In the genomic region with DNA sequence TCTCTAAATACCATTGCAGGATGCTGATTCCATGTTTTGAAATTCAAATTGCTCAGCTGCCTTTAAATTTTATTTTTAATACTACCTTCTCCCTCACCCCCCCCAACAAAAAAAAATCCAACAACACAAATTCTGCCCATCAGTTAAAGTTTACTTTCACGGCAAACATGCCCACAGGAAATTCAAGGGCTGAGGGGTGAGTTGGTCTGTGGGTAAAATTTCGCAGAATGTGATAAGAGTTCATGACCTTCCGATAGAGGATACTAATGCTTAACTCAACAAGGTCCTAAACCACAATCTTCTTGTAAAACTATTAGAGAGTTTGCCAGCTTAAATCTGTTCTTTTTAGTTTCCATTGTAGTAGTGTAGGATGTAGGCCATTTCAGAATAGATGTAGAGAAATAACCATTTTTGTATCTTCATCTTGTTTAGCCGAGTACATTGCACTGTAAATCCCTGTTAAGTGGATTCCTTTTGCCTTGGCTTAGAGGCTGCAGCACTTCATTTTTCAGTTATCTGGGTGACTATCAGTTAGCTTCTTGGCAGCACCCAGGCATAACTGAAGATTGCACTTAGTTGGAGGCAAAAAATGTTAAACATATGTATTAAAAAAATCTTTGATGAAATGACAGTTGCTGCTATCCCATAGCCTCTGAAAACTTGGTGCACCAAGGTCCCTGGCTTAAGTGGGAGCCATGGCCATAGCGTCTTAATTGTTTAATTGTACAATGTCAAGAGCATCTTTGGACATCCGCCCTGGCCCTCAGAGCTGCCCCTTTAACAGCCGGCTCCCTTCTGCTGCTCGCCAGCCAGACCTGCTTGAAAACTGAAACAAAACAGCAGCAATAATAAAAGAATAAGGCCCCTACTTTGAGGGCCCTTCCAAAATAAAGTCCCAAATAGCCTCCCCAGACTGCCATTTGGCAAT, we compare ENCODE assay signal across 14 cellular contexts.
DNase-seq lines count a peak whose midpoint lies in the region; ATAC-seq and TF ChIP-seq lines count a peak whose summit lies in the region.
"Had no signal": no experiment of that assay in that cellular context is flagged by ENCODE, and none has a peak within 500 bp of the region (broad histone marks: within the 10 kb centered on the region; RNA-seq: fewer than 3 reads in every experiment).

No MANE protein-coding gene starts in this region.

- no peak overlapping the region for H3K27ac Mint-ChIP-seq in WTC11
- H3K27ac Mint-ChIP-seq: activated T-helper 2 cell treated with anti-CD3 and anti-CD28 coated beads, Interferon-gamma antibody, Interleukin-2, Interleukin-4, amounts not matched to agents 10 μg/mL and 5 μg/mL and 100 μg/mL, durations not matched to agents 14 hours and 24 hours and 36 hours had no signal

- no peak overlapping the region for H3K27ac ChIP-seq in A673 (ENCODE audit: low read depth, low read length, poor library complexity, severe bottlenecking)
- no peak overlapping the region for H3K27ac ChIP-seq in HCT116 (ENCODE audit: low read depth, low read length)
- H3K27ac ChIP-seq: GM23248, tibial nerve had no signal

- peaks cover 23% of the 10 kb centered on the region for H3K27me3 Mint-ChIP-seq in WTC11 (ENCODE audit: low read depth)

- no peak overlapping the region for H3K4me2 ChIP-seq in HCT116 (ENCODE audit: low read length)

- no peaks in the 10 kb centered on the region for H3K9me3 Mint-ChIP-seq in WTC11
- H3K9me3 Mint-ChIP-seq: activated T-helper 2 cell treated with anti-CD3 and anti-CD28 coated beads, Interferon-gamma antibody, Interleukin-2, Interleukin-4, amounts not matched to agents 10 μg/mL and 5 μg/mL and 100 μg/mL, durations not matched to agents 14 hours and 24 hours and 36 hours had no signal

- H3K36me3 ChIP-seq in A673 (ENCODE audit: insufficient read depth, low read length, poor library complexity, severe bottlenecking): no peaks in the 10 kb centered on the region
- no peaks in the 10 kb centered on the region for H3K36me3 ChIP-seq in HCT116 (ENCODE audit: control insufficient read depth in 1 of 2, insufficient read depth in 2 of 2, low read length in 2 of 2)
- H3K36me3 ChIP-seq: tibial nerve had no signal

- H3K4me3 Mint-ChIP-seq in WTC11: peak overlapping the region; percentile 94

- ATAC-seq in HCT116 (no peak), WTC11 (no peak)

- intact Hi-C loops in A673 (cut with micrococcal nuclease; ENCODE audit: unreplicated experiment) (no loop called here), HCT116 (cut with micrococcal nuclease) (no loop called here)

- POLR2A ChIA-PET in A673 (lab: Charles Lee; ENCODE audit: low non-redundant PET): no interaction called here
- POLR2A ChIA-PET in HCT116 (lab: Charles Lee): no interaction called here
- POLR2A ChIA-PET in WTC11 (lab: Charles Lee): no interaction called here

- TSS peak; percentile 35 for BruUV-seq in A673 (replicated peaks; lab: Mats Ljungman, UMichigan)
- TSS peak; percentile 36 for BruUV-seq in HCT116 (replicated peaks; lab: Mats Ljungman, UMichigan)

- RAD21 ChIA-PET in HCT116 (lab: Charles Lee; ENCODE audit: low non-redundant PET in 1 of 2, low total read pairs in 2 of 2, uncharacterized antibody in 2 of 2, unreplicated experiment in 2 of 2): no interaction called here

- H2AFZ ChIP-seq in HCT116 (ENCODE audit: low read depth, low read length, poor library complexity, severe bottlenecking): no peak overlapping the region
- H2AFZ ChIP-seq: GM23248 had no signal

- peaks cover 59% of the 10 kb centered on the region for H3K4me1 Mint-ChIP-seq in WTC11

- H3K27me3 ChIP-seq in A673 (replicated peaks; ENCODE audit: insufficient read depth, low read depth, low read length, poor library complexity) (no peaks in the 10 kb centered on the region), HCT116 (ENCODE audit: insufficient read depth, low read length) (no peaks in the 10 kb centered on the region)

- H3K4me1 ChIP-seq in A673 (ENCODE audit: insufficient read depth, low read length, poor library complexity, severe bottlenecking): peaks cover 29% of the 10 kb centered on the region
- H3K4me1 ChIP-seq in HCT116 (ENCODE audit: control insufficient read depth in 1 of 2, insufficient read depth in 2 of 2, low read length in 2 of 2): peaks cover 4 to 23% of the 10 kb centered on the region in 2 experiments; a peak in 3 of 4 replicates

- no peaks in the 10 kb centered on the region for H3K9me2 ChIP-seq in HCT116 (ENCODE audit: insufficient read depth)

- DNase-seq in A673 (ENCODE audit: low spot score) (no peak), HCT116 (ENCODE audit: low read depth, low spot score) (no peak), WTC11 (ENCODE audit: low spot score) (no peak), mesenteric fat pad (ENCODE audit: low spot score) (peak; percentile 64), NCI-H526 (lab: John Stamatoyannopoulos, UW) (no peak), DMS153 treated with DMSO at 0.1 percent for 48 hours (lab: John Stamatoyannopoulos, UW; ENCODE audit: unreplicated experiment) (no peak)
- no peak for DNase-seq in stimulated activated naive CD4-positive, alpha-beta T cell treated with Interleukin-2 at 50 U/mL for 16 hours (lab: John Stamatoyannopoulos, UW)
- no peak for DNase-seq in activated CD8-positive, alpha-beta memory T cell treated with anti-CD3 and anti-CD28 coated beads, Interleukin-2, amount 50 U/mL, for 4 hours
- DNase-seq: cerebellar nuclear complex, foreskin melanocyte, GM23248, NCI-H2081 treated with DMSO at 0.1 percent for 48 hours had no signal

- H3K9me3 ChIP-seq in A673 (ENCODE audit: low read depth, low read length, poor library complexity, severe bottlenecking) (no peaks in the 10 kb centered on the region), HCT116 (ENCODE audit: control insufficient read depth in 1 of 2, insufficient read depth in 1 of 2, low read depth in 1 of 2, low read length in 2 of 2) (no peaks in the 10 kb centered on the region)
- H3K9me3 ChIP-seq: tibial nerve had no signal

- TF ChIP-seq RAD21 in HCT116 (IDR thresholded peaks at IDR 0.05; ENCODE audit: low read depth): no peak

- H4K20me1 ChIP-seq in HCT116 (ENCODE audit: insufficient read depth): no peaks in the 10 kb centered on the region; the same call in 1 of the 2 replicates

- TF ChIP-seq CTCF in A673 (conservative IDR thresholded peaks at IDR 0.05; ENCODE audit: low read depth, low read length) (no peak), HCT116 (IDR thresholded peaks at IDR 0.05 in 2 of 3, conservative IDR thresholded peaks at IDR 0.05 in 1 of 3; ENCODE audit: borderline replicate concordance in 1 of 3, insufficient read depth in 1 of 3, low read depth in 2 of 3, low read length in 2 of 3) (no peak), WTC11 (IDR thresholded peaks at IDR 0.05) (no peak)

- H3K4me3 ChIP-seq in A673 (ENCODE audit: low read depth, low read length, poor library complexity, severe bottlenecking) (no peak overlapping the region), HCT116 (replicated peaks in 1 of 2; ENCODE audit: low read depth in 1 of 2, low read length in 2 of 2) (no peak overlapping the region)
- H3K4me3 ChIP-seq: GM23248 had no signal

- no peak for TF ChIP-seq POLR2A in HCT116 (IDR thresholded peaks at IDR 0.05; ENCODE audit: borderline replicate concordance, extremely low read depth, insufficient read depth, insufficient read length)

- CTCF ChIA-PET in A673 (lab: Charles Lee) (no interaction called here), HCT116 (lab: Charles Lee) (no interaction called here), WTC11 (lab: Charles Lee) (interaction anchor here (1.1 to 3.5 kb wide), 5 partner anchors 33 to 322 kb away, joined by 4 to 13 read pairs (median 7); no protein-coding TSS in a partner anchor)

- peaks cover 19% of the 10 kb centered on the region; the same call in 1 of the 2 replicates for H3K79me2 ChIP-seq in HCT116 (ENCODE audit: insufficient read depth, low read length)

- no peaks in the 10 kb centered on the region for H3K36me3 Mint-ChIP-seq in WTC11

- no peak overlapping the region for H3K9ac ChIP-seq in HCT116 (ENCODE audit: low read length)
- H3K9ac ChIP-seq: GM23248 had no signal

TF ChIP-seq in HCT116, 20 proteins besides CTCF, POLR2A, EP300 and RAD21 (continues in another document):
- no peak for TF ChIP-seq EZH2 (IDR thresholded peaks at IDR 0.05)
- no peak for TF ChIP-seq SP1 (IDR thresholded peaks at IDR 0.05; ENCODE audit: low read depth)
- no peak for TF ChIP-seq ZNF274 (IDR thresholded peaks at IDR 0.05; ENCODE audit: low read depth, low read length)
- TF ChIP-seq JUND (IDR thresholded peaks at IDR 0.05): no peak

TF ChIP-seq in WTC11, 78 proteins besides CTCF, POLR2A, EP300 and RAD21:
- TF ChIP-seq ZNF219 (CRISPR knock-in tag; IDR thresholded peaks at IDR 0.05; ENCODE audit: borderline replicate concordance): no peak
- TF ChIP-seq, protein P1, sequence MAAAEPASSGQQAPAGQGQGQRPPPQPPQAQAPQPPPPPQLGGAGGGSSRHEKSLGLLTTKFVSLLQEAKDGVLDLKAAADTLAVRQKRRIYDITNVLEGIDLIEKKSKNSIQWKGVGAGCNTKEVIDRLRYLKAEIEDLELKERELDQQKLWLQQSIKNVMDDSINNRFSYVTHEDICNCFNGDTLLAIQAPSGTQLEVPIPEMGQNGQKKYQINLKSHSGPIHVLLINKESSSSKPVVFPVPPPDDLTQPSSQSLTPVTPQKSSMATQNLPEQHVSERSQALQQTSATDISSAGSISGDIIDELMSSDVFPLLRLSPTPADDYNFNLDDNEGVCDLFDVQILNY (CRISPR knock-in tag; IDR thresholded peaks at IDR 0.05): no peak
- TF ChIP-seq SP1 (CRISPR knock-in tag; conservative IDR thresholded peaks at IDR 0.05): no peak
- TF ChIP-seq ZNF121 (CRISPR knock-in tag; IDR thresholded peaks at IDR 0.05): no peak
- no peak for TF ChIP-seq ZNF138 (CRISPR knock-in tag; conservative IDR thresholded peaks at IDR 0.05)
- TF ChIP-seq ELF4 (CRISPR knock-in tag; IDR thresholded peaks at IDR 0.05; ENCODE audit: low read depth): no peak
- TF ChIP-seq, protein P2, sequence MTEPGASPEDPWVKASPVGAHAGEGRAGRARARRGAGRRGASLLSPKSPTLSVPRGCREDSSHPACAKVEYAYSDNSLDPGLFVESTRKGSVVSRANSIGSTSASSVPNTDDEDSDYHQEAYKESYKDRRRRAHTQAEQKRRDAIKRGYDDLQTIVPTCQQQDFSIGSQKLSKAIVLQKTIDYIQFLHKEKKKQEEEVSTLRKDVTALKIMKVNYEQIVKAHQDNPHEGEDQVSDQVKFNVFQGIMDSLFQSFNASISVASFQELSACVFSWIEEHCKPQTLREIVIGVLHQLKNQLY (CRISPR knock-in tag; IDR thresholded peaks at IDR 0.05): no peak
- TF ChIP-seq, protein P3, sequence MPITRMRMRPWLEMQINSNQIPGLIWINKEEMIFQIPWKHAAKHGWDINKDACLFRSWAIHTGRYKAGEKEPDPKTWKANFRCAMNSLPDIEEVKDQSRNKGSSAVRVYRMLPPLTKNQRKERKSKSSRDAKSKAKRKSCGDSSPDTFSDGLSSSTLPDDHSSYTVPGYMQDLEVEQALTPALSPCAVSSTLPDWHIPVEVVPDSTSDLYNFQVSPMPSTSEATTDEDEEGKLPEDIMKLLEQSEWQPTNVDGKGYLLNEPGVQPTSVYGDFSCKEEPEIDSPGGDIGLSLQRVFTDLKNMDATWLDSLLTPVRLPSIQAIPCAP (CRISPR knock-in tag; IDR thresholded peaks at IDR 0.05): no peak
- no peak for TF ChIP-seq RELA (CRISPR knock-in tag; IDR thresholded peaks at IDR 0.05; ENCODE audit: borderline replicate concordance)
- TF ChIP-seq NR1H2 (CRISPR knock-in tag; IDR thresholded peaks at IDR 0.05): no peak
